Comparison of ENCODE assay signal across 30 cellular contexts in the genomic region with DNA sequence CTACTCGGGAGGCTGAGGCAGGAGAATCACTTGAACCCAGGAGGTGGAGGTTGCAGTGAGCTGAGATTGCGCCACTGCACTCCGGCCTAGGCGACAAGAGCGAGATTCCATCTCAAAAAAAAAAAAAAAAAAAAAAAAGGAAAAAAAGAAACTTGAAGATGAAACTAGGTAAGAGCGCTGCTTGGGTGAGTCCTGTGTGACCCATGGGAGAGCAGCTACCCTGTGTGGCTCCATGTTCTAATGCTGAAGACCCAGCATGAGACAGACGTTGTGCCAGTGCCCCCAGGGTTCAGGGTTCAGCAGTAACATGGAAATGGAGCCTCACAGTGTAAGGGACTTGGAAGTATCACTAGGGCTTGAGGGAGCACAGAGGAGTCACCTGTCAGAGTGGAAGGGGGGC. TPM values are rescaled to one million over a fixed set of nuclear protein-coding genes. Genes with fewer than 3 reads are reported as not detected.
DNase-seq lines count a peak whose midpoint lies in the region; TF ChIP-seq lines count a peak whose summit lies in the region.
"Had no signal": no experiment of that assay in that cellular context is flagged by ENCODE, and none has a peak within 500 bp of the region (broad histone marks: within the 10 kb centered on the region; RNA-seq: fewer than 3 reads in every experiment).

No MANE protein-coding gene starts in this region.

- no peak for TF ChIP-seq POLR2A in prostate gland (IDR thresholded peaks at IDR 0.05)

- H3K36me3 Mint-ChIP-seq in CD14-positive monocyte (peaks cover 22 to 45% of the 10 kb centered on the region in 2 donors), neural progenitor cell (peaks cover 18% of the 10 kb centered on the region)

- 85% methylated on average over 7 of the region's 7 CpGs for WGBS in prostate gland

- H3K36me3 ChIP-seq in HEK293 (ENCODE audit: control insufficient read depth in 2 of 2, insufficient read depth in 1 of 2, low read length in 2 of 2) (peaks cover 5 to 28% of the 10 kb centered on the region in 2 experiments; a peak in 2 of 3 replicates), endocrine pancreas (ENCODE audit: control insufficient read depth, insufficient read depth, low read length) (peaks cover 3% of the 10 kb centered on the region), neural progenitor cell (no peaks in the 10 kb centered on the region), prostate gland (peaks cover 6 to 19% of the 10 kb centered on the region in 2 donors)

- peaks cover 7% of the 10 kb centered on the region for H4K20me1 ChIP-seq in neural progenitor cell (ENCODE audit: low read depth)

- POLR2A ChIA-PET in HEK293 (lab: Yijun Ruan, JAX), result interaction anchor here (0.6 to 9.1 kb wide), 9 partner anchors 13 to 529 kb away, joined by 3 to 75 read pairs (median 4); a partner anchor contains a TSS

- H3K4me3 Mint-ChIP-seq in CD14-positive monocyte, result peak overlapping the region in 1 of 2 donors; percentile 53
- peak overlapping the region; percentile 33 for H3K4me3 Mint-ChIP-seq in neural progenitor cell
- H3K4me3 Mint-ChIP-seq: activated T-cell treated with anti-CD3 and anti-CD28 coated beads, Interleukin-2, amount 50 U/mL, for 24 hours; HFFc6 had no signal

- H3K4me1 ChIP-seq in HEK293 (ENCODE audit: control insufficient read depth, insufficient read depth, low read length), result no peaks in the 10 kb centered on the region; the same call in 1 of the 2 replicates
- H3K4me1 ChIP-seq in endocrine pancreas (ENCODE audit: control insufficient read depth, insufficient read depth, low read length), result peaks cover under 1% of the 10 kb centered on the region
- H3K4me1 ChIP-seq in neural progenitor cell, result no peaks in the 10 kb centered on the region
- H3K4me1 ChIP-seq in prostate gland (replicated peaks), result no peaks in the 10 kb centered on the region
- H3K4me1 ChIP-seq: thyroid gland had no signal

- DNase-seq in CD14-positive monocyte (ENCODE audit: low spot score) (no peak), neural progenitor cell (ENCODE audit: low spot score) (no peak), medulla oblongata (ENCODE audit: extremely low spot score) (no peak), prostate gland (ENCODE audit: low spot score) (no peak), T-helper 9 cell (no peak), GM03348 (ENCODE audit: low spot score) (no peak)
- DNase-seq: activated CD4-positive, alpha-beta T cell treated with anti-CD3 and anti-CD28 coated beads for 48 hours; activated gamma-delta T cell; activated T-cell treated with anti-CD3 and anti-CD28 coated beads, Interleukin-2, amount 50 U/mL, for 24 hours; central memory CD4-positive, alpha-beta T cell; COR-L47; dermis blood vessel endothelial cell; DMS79; GF-D8; GOT3; HFFc6; kidney; mucosa of descending colon; NCI-H1092; NCI-H1694; NCI-H510A treated with DMSO at 0.1 percent for 48 hours; sigmoid colon; stimulated activated CD4-positive, alpha-beta T cell treated with anti-CD3 and anti-CD28 coated beads, Interleukin-12 subunit alpha, Interleukin-12 subunit beta, amount 100 ng/mL, for 4 hours; stimulated activated CD4-positive, alpha-beta T cell treated with anti-CD3 and anti-CD28 coated beads, Interleukin-2, amount 100 ng/mL, for 48 hours; thyroid gland had no signal

- no peak overlapping the region for H2AFZ ChIP-seq in neural progenitor cell (replicated peaks)

- no peak overlapping the region for H3K4me3 ChIP-seq in HEK293 (ENCODE audit: low read depth, low read length)
- H3K4me3 ChIP-seq in endocrine pancreas (ENCODE audit: control insufficient read depth, insufficient read depth, low read length), result no peak overlapping the region
- H3K4me3 ChIP-seq in neural progenitor cell, result no peak overlapping the region
- H3K4me3 ChIP-seq in prostate gland, result no peak overlapping the region
- H3K4me3 ChIP-seq: BLaER1 treated with 17β-estradiol and CSF1 and Interleukin-3, amounts not matched to agents 10 nM and 100 nM; heart left ventricle; K562; mucosa of descending colon; sigmoid colon; thyroid gland had no signal

- peaks cover 7% of the 10 kb centered on the region for H3K79me2 ChIP-seq in neural progenitor cell (ENCODE audit: low read depth)

- CTCF ChIA-PET in HEK293 (lab: Yijun Ruan, JAX), result interaction anchor here (0.6 to 4.6 kb wide), 8 partner anchors 9 to 488 kb away, joined by 3 to 29 read pairs (median 5); a partner anchor contains a TSS

- H3K27ac Mint-ChIP-seq in CD14-positive monocyte, result peak overlapping the region; percentile 86 to 97 (median 92)
- peak overlapping the region; percentile 82 for H3K27ac Mint-ChIP-seq in neural progenitor cell
- H3K27ac Mint-ChIP-seq: activated T-cell treated with anti-CD3 and anti-CD28 coated beads, Interleukin-2, amount 50 U/mL, for 24 hours had no signal

- H3K27me3 ChIP-seq in endocrine pancreas (ENCODE audit: control insufficient read depth, insufficient read depth, low read length), result no peaks in the 10 kb centered on the region
- H3K27me3 ChIP-seq in neural progenitor cell, result no peaks in the 10 kb centered on the region
- no peaks in the 10 kb centered on the region for H3K27me3 ChIP-seq in prostate gland (replicated peaks; ENCODE audit: insufficient read depth)
- H3K27me3 ChIP-seq: BLaER1 treated with 17β-estradiol and CSF1 and Interleukin-3, amounts not matched to agents 10 nM and 100 nM; heart left ventricle; sigmoid colon; thyroid gland had no signal

- H3F3A ChIP-seq in neural progenitor cell (ENCODE audit: low read depth), result peaks cover 11% of the 10 kb centered on the region

- H3K9ac ChIP-seq in endocrine pancreas (ENCODE audit: control insufficient read depth, insufficient read depth, low read length), result peak overlapping the region; percentile 13
- H3K9ac ChIP-seq in neural progenitor cell, result no peak overlapping the region
- H3K9ac ChIP-seq: BLaER1 treated with 17β-estradiol and CSF1 and Interleukin-3, amounts not matched to agents 10 nM and 100 nM had no signal

- no peak overlapping the region for H3K27ac ChIP-seq in HEK293 (ENCODE audit: extremely low read depth, low read depth, low read length)
- H3K27ac ChIP-seq in neural progenitor cell, result no peak overlapping the region
- no peak overlapping the region for H3K27ac ChIP-seq in prostate gland
- H3K27ac ChIP-seq: BLaER1 treated with 17β-estradiol and CSF1 and Interleukin-3, amounts not matched to agents 10 nM and 100 nM; thyroid gland had no signal

- peaks cover 0 to 4% (median 1%) of the 10 kb centered on the region in 3 donors for H3K27me3 Mint-ChIP-seq in CD14-positive monocyte (ENCODE audit: low read depth in 3 of 3)
- peaks cover 7% of the 10 kb centered on the region for H3K27me3 Mint-ChIP-seq in neural progenitor cell (ENCODE audit: insufficient read depth, low read depth)
- H3K27me3 Mint-ChIP-seq: activated T-cell treated with anti-CD3 and anti-CD28 coated beads, Interleukin-2, amount 50 U/mL, for 24 hours had no signal

- H3K9me3 Mint-ChIP-seq in CD14-positive monocyte (peaks cover 0 to 2% (median 2%) of the 10 kb centered on the region in 7 donors), neural progenitor cell (no peaks in the 10 kb centered on the region)
- H3K9me3 Mint-ChIP-seq: activated T-cell treated with anti-CD3 and anti-CD28 coated beads, Interleukin-2, amount 50 U/mL, for 24 hours; HFFc6 had no signal

- no peak overlapping the region for H3K4me2 ChIP-seq in neural progenitor cell
- H3K4me2 ChIP-seq: BLaER1 treated with 17β-estradiol and CSF1 and Interleukin-3, amounts not matched to agents 10 nM and 100 nM had no signal

- TF ChIP-seq CTCF in CD14-positive monocyte (IDR thresholded peaks at IDR 0.05) (no peak), HEK293 (tag by site-specific recombination; IDR thresholded peaks at IDR 0.05) (no peak), neural progenitor cell (IDR thresholded peaks at IDR 0.05) (no peak), prostate gland (IDR thresholded peaks at IDR 0.05) (no peak)

- H3K4me1 Mint-ChIP-seq in CD14-positive monocyte (peaks cover 49% of the 10 kb centered on the region), neural progenitor cell (peaks cover 15% of the 10 kb centered on the region)

- H3K9me3 ChIP-seq in HEK293 (ENCODE audit: control insufficient read depth, insufficient read depth, low read depth, low read length) (no peaks in the 10 kb centered on the region), endocrine pancreas (ENCODE audit: control insufficient read depth, low read length) (no peaks in the 10 kb centered on the region), neural progenitor cell (ENCODE audit: low read depth) (no peaks in the 10 kb centered on the region), prostate gland (no peaks in the 10 kb centered on the region)
- H3K9me3 ChIP-seq: BLaER1 treated with 17β-estradiol and CSF1 and Interleukin-3, amounts not matched to agents 10 nM and 100 nM; heart left ventricle; mucosa of descending colon; sigmoid colon; thyroid gland had no signal

- intact Hi-C loops in CD14-positive monocyte (cut with micrococcal nuclease), result no loop called here
- intact Hi-C loops in prostate gland (cut with DNase I), result no loop called here

TF ChIP-seq in HEK293, 187 proteins besides CTCF, POLR2A, EP300 and RAD21 (continues in another document):
- TF ChIP-seq, protein P1, sequence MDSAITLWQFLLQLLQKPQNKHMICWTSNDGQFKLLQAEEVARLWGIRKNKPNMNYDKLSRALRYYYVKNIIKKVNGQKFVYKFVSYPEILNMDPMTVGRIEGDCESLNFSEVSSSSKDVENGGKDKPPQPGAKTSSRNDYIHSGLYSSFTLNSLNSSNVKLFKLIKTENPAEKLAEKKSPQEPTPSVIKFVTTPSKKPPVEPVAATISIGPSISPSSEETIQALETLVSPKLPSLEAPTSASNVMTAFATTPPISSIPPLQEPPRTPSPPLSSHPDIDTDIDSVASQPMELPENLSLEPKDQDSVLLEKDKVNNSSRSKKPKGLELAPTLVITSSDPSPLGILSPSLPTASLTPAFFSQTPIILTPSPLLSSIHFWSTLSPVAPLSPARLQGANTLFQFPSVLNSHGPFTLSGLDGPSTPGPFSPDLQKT (IDR thresholded peaks at IDR 0.05; ENCODE audit: borderline replicate concordance, low read depth, low read length), result no peak
- TF ChIP-seq ZSCAN30 (tag by site-specific recombination; IDR thresholded peaks at IDR 0.05), result no peak

RNA-seq across cellular contexts. Expression of a gene that starts 5.9 kb away (rescaled TPM):
- 1 to 10 TPM; 1.5 to 2.4 TPM for polyA plus RNA-seq in CD14-positive monocyte
- 3.9 and 12.5 TPM in 2 replicates for total RNA-seq in neural progenitor cell (ENCODE audit: low replicate concordance)
- 10 to 100 TPM in 1 of 2 donors, 1 to 10 TPM in 1; 8.9 to 17.2 TPM for total RNA-seq in prostate gland

RNA-seq across cellular contexts. Expression of a gene that starts 13.0 kb away (rescaled TPM):
- under 1 TPM; 0.03 to 0.07 TPM for polyA plus RNA-seq in CD14-positive monocyte
- total RNA-seq in neural progenitor cell (ENCODE audit: low replicate concordance) (0.49 and 4.5 TPM in 2 replicates), prostate gland (10 to 100 TPM; 18.4 to 21.0 TPM)

RNA-seq across cellular contexts. Expression of a gene that starts 18.3 kb away (rescaled TPM):
- 10 to 100 TPM; 41.8 to 45.7 TPM for polyA plus RNA-seq in CD14-positive monocyte
- 3.2 and 5.4 TPM in 2 replicates for total RNA-seq in neural progenitor cell (ENCODE audit: low replicate concordance)
- total RNA-seq in prostate gland, result 10 to 100 TPM; 30.2 to 54.8 TPM

RNA-seq across cellular contexts. Expression of a gene that starts 19.1 kb away (rescaled TPM):
- polyA plus RNA-seq in CD14-positive monocyte, result 1 to 10 TPM; 1.2 to 1.6 TPM
- total RNA-seq in neural progenitor cell (ENCODE audit: low replicate concordance) (4.8 and 10.8 TPM in 2 replicates), prostate gland (10 to 100 TPM; 14.8 to 16.4 TPM)

RNA-seq across cellular contexts. Expression of a gene that starts 22.4 kb away (rescaled TPM):
- 10 to 100 TPM in 1 of 2 donors, 1 to 10 TPM in 1; 9.7 to 10.7 TPM for polyA plus RNA-seq in CD14-positive monocyte
- total RNA-seq in neural progenitor cell (ENCODE audit: low replicate concordance), result 2.8 and 13.4 TPM in 2 replicates
- total RNA-seq in prostate gland, result 10 to 100 TPM; 49.7 to 70.5 TPM
